9 cellular contexts compared by ENCODE assay signal in the genomic region with DNA sequence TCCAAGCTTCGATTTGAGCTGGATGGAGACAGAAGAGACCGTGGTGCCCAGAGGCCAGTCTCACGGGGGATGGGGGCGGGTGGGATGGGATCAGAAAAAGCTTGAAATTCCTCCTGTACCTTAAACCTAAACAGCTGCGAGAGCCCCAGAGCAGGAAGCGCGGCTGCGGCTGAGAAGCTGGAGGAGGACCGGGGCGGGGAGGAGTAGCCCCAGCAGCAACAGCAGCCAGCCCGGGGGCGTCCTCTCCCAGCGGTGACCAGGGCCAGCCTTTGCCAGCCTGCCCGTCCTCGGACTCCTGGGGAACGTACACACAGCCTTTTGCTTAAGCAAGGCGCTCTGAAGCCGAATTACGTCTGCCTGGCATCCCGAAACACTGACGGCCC. TPM values are rescaled to one million over a fixed set of nuclear protein-coding genes. Genes with fewer than 3 reads are reported as not detected.
DNase-seq lines count a peak whose midpoint lies in the region; ATAC-seq, FAIRE-seq and TF ChIP-seq lines count a peak whose summit lies in the region.
"Had no signal": no experiment of that assay in that cellular context is flagged by ENCODE, and none has a peak within 500 bp of the region (broad histone marks: within the 10 kb centered on the region; RNA-seq: fewer than 3 reads in every experiment).

No MANE protein-coding gene starts in this region.

- peaks cover 17% of the 10 kb centered on the region for H3K4me1 Mint-ChIP-seq in activated CD4-positive, alpha-beta memory T cell treated with anti-CD3 and anti-CD28 coated beads for 36 hours (ENCODE audit: low read depth)
- peaks cover 15% of the 10 kb centered on the region for H3K4me1 Mint-ChIP-seq in stimulated activated effector memory CD8-positive, alpha-beta T cell treated with anti-CD3 and anti-CD28 coated beads, Interleukin-12 subunit alpha, Interleukin-12 subunit beta, amount 100 ng/mL, for 72 hours

- intact Hi-C loops in activated CD4-positive, alpha-beta memory T cell treated with anti-CD3 and anti-CD28 coated beads for 36 hours (cut with micrococcal nuclease) = loop anchor here (5.0 kb wide), 1 partner anchor 122 kb away; no protein-coding TSS in a partner anchor

- no peak for TF ChIP-seq CTCF in AG10803 (conservative IDR thresholded peaks at IDR 0.05; ENCODE audit: low read length)

- no peak overlapping the region for H3K27ac Mint-ChIP-seq in activated CD4-positive, alpha-beta memory T cell treated with anti-CD3 and anti-CD28 coated beads for 36 hours
- no peak overlapping the region for H3K27ac Mint-ChIP-seq in stimulated activated effector memory CD8-positive, alpha-beta T cell treated with anti-CD3 and anti-CD28 coated beads, Interleukin-12 subunit alpha, Interleukin-12 subunit beta, amount 100 ng/mL, for 72 hours

- peaks cover 66% of the 10 kb centered on the region for H3K27me3 ChIP-seq in iPS DF 6.9 (ENCODE audit: control insufficient read depth, insufficient read depth, low read length)

- peaks cover 54% of the 10 kb centered on the region for H3K27me3 Mint-ChIP-seq in activated CD4-positive, alpha-beta memory T cell treated with anti-CD3 and anti-CD28 coated beads for 36 hours

- H3K4me3 ChIP-seq in AG10803 (ENCODE audit: low read length) (peak overlapping the region; percentile 62), iPS DF 6.9 (ENCODE audit: low read length) (peak overlapping the region; percentile 21; the same call in 1 of the 2 replicates)

- ATAC-seq in GM18907 (IDR thresholded peaks at IDR 0.05; ENCODE audit: unreplicated experiment) (peak; percentile 31), HG03139 (IDR thresholded peaks at IDR 0.05; ENCODE audit: unreplicated experiment) (peak; percentile 19)
- ATAC-seq in stimulated activated effector memory CD8-positive, alpha-beta T cell treated with anti-CD3 and anti-CD28 coated beads, Interleukin-12 subunit alpha, Interleukin-12 subunit beta, amount 100 ng/mL, for 72 hours = peak; percentile 40

- in situ Hi-C loops in G401 (cut with HindIII; ENCODE audit: low sequenced_read_pairs) = no loop called here

- DNase-seq in AG10803 (ENCODE audit: low read depth) = no peak
- DNase-seq in activated CD4-positive, alpha-beta memory T cell treated with anti-CD3 and anti-CD28 coated beads for 36 hours = no peak
- DNase-seq in iPS DF 6.9 (ENCODE audit: low read depth, low spot score) = no peak
- no peak for DNase-seq in stimulated activated effector memory CD8-positive, alpha-beta T cell treated with anti-CD3 and anti-CD28 coated beads, Interleukin-12 subunit alpha, Interleukin-12 subunit beta, amount 100 ng/mL, for 72 hours (ENCODE audit: low spot score in 2 of 2)
- no peak for DNase-seq in G401 (ENCODE audit: low spot score)
- no peak for DNase-seq in frontal cortex (ENCODE audit: low spot score in 2 of 2)

- POLR2A ChIA-PET in activated CD4-positive, alpha-beta memory T cell treated with anti-CD3 and anti-CD28 coated beads for 36 hours (lab: Charles Lee) = interaction anchor here (1.4 to 1.5 kb wide), 2 partner anchors 14 to 157 kb away, joined by 4 to 6 read pairs; no protein-coding TSS in a partner anchor

- no CpG with 5 or more reads among the region's 21 CpGs for WGBS in iPS DF 6.9 (ENCODE audit: insufficient coverage, insufficient read length)

- peak overlapping the region; percentile 77 for H3K4me3 Mint-ChIP-seq in activated CD4-positive, alpha-beta memory T cell treated with anti-CD3 and anti-CD28 coated beads for 36 hours
- H3K4me3 Mint-ChIP-seq in stimulated activated effector memory CD8-positive, alpha-beta T cell treated with anti-CD3 and anti-CD28 coated beads, Interleukin-12 subunit alpha, Interleukin-12 subunit beta, amount 100 ng/mL, for 72 hours = peak overlapping the region; percentile 83

- FAIRE-seq in frontal cortex (lab: Jason Lieb, UNC) = no peak

- H3K9me3 Mint-ChIP-seq in activated CD4-positive, alpha-beta memory T cell treated with anti-CD3 and anti-CD28 coated beads for 36 hours = no peaks in the 10 kb centered on the region
- no peaks in the 10 kb centered on the region for H3K9me3 Mint-ChIP-seq in stimulated activated effector memory CD8-positive, alpha-beta T cell treated with anti-CD3 and anti-CD28 coated beads, Interleukin-12 subunit alpha, Interleukin-12 subunit beta, amount 100 ng/mL, for 72 hours

- H3K4me1 ChIP-seq in iPS DF 6.9 (ENCODE audit: control insufficient read depth, insufficient read depth, low read length) = no peaks in the 10 kb centered on the region

- H3K36me3 Mint-ChIP-seq in activated CD4-positive, alpha-beta memory T cell treated with anti-CD3 and anti-CD28 coated beads for 36 hours = no peaks in the 10 kb centered on the region
- no peaks in the 10 kb centered on the region for H3K36me3 Mint-ChIP-seq in stimulated activated effector memory CD8-positive, alpha-beta T cell treated with anti-CD3 and anti-CD28 coated beads, Interleukin-12 subunit alpha, Interleukin-12 subunit beta, amount 100 ng/mL, for 72 hours

- H3K27ac ChIP-seq in iPS DF 6.9 (ENCODE audit: low read length) = no peak overlapping the region
- H3K27ac ChIP-seq: neutrophil had no signal

- CTCF ChIA-PET in activated CD4-positive, alpha-beta memory T cell treated with anti-CD3 and anti-CD28 coated beads for 36 hours (lab: Charles Lee) = interaction anchor here (1.7 to 6.8 kb wide), 7 partner anchors 16 to 157 kb away, joined by 3 to 108 read pairs (median 13); a partner anchor contains a TSS

- H3K36me3 ChIP-seq in iPS DF 6.9 (ENCODE audit: control insufficient read depth, insufficient read depth, low read length) = no peaks in the 10 kb centered on the region
- H3K36me3 ChIP-seq: neutrophil had no signal

- H3K9me3 ChIP-seq in iPS DF 6.9 (ENCODE audit: control insufficient read depth, insufficient read depth, low read length) = no peaks in the 10 kb centered on the region
- H3K9me3 ChIP-seq: neutrophil had no signal

RNA-seq across cellular contexts. Expression of a gene that starts 17.4 kb away (rescaled TPM):
- total RNA-seq in activated CD4-positive, alpha-beta memory T cell treated with anti-CD3 and anti-CD28 coated beads for 36 hours = not detected
- total RNA-seq in G401 (2014; rRNA removed; shearing (Covaris generic)) = 0.06 and 0.34 TPM in 2 replicates
- total RNA-seq in frontal cortex = not detected

RNA-seq across cellular contexts. Expression of a gene that starts 20.8 kb away (rescaled TPM):
- total RNA-seq in activated CD4-positive, alpha-beta memory T cell treated with anti-CD3 and anti-CD28 coated beads for 36 hours = 10 to 100 TPM; 59.9 to 64.0 TPM
- total RNA-seq in G401 (2014; rRNA removed; shearing (Covaris generic)) = 130 and 168 TPM in 2 replicates
- 92.1 TPM for total RNA-seq in frontal cortex
